8 cellular contexts compared by ENCODE assay signal in the genomic region with DNA sequence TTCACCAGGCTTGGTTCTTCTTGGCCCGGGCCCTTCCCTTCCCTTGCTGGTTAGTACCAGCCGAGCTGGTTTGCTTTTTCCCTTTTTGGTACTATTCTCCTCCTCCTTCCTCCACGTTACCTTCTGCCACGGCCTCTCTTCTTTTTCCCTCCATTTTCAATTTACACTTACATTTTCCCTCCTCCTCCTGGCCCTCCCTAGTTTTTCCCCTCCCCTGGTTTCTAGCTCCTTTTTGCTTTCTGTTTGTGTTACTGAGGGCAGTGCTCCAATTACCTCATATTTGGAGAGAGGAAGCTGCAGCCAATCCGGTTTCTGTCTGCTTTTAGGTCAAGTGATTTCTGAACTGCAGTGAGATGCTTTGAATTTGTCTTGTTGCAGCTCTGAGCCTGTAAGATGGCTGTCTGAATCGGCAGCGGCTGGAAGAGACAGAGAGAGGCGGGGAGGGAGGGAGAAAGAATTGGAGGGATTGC.
A peak's percentile ranks its signal among the peaks of the same experiment; 100 is the strongest.
DNase-seq lines count a peak whose midpoint lies in the region; ATAC-seq and TF ChIP-seq lines count a peak whose summit lies in the region.

No MANE protein-coding gene starts in this region.

- peak overlapping the region; percentile 73 for H3K27ac ChIP-seq in lower lobe of right lung
- peak overlapping the region; percentile 91 for H3K27ac ChIP-seq in temporal lobe (ENCODE audit: low read depth, low read length)

- peak overlapping the region; percentile 34 for H3K4me3 ChIP-seq in lower lobe of right lung

- H3K4me1 ChIP-seq in lower lobe of right lung: peaks cover 69% of the 10 kb centered on the region

- H3K9me3 ChIP-seq in lower lobe of right lung: no peaks in the 10 kb centered on the region

- peak; percentile 81 to 92 for ATAC-seq in lower lobe of right lung
- no peak for ATAC-seq in GM21529 (IDR thresholded peaks at IDR 0.05; ENCODE audit: unreplicated experiment)

- H3K27me3 ChIP-seq in lower lobe of right lung (ENCODE audit: low read depth): no peaks in the 10 kb centered on the region

- intact Hi-C loops in lower lobe of right lung (cut with DNase I): loop anchor here (10.0 kb wide), 1 partner anchor 163 kb away; no protein-coding TSS in a partner anchor

- no peak for TF ChIP-seq CTCF in lower lobe of right lung (IDR thresholded peaks at IDR 0.05)

- no peaks in the 10 kb centered on the region for H3K36me3 ChIP-seq in lower lobe of right lung

- DNase-seq in CD1c-positive myeloid dendritic cell (ENCODE audit: extremely low spot score) (peak; percentile 32), HCEC 1CT (peak; percentile 72), RPMI8226 (peak; percentile 32), dermis microvascular lymphatic vessel endothelial cell (ENCODE audit: low read depth in 2 of 2) (peak; percentile 31 to 69), lower lobe of right lung (no peak), GDM1 (lab: John Stamatoyannopoulos, UW) (no peak)

Comparison
In these comparisons a context has a peak if more than half of its experiments do, and no peak if none do; other contexts are left out.
1. DNase-seq: peak in CD1c-positive myeloid dendritic cell (single experiment), HCEC 1CT (single experiment), RPMI8226 (single experiment) and dermis microvascular lymphatic vessel endothelial cell (2 of 2); none in lower lobe of right lung (single experiment) and GDM1 (single experiment).